ENCODE assay signal across 1 cellular context in genomic region chr6:31559958-31560696, GRCh38.
TF ChIP-seq lines count a peak whose summit lies in the region.

No MANE protein-coding gene starts in this region.

TF ChIP-seq in K562, 482 proteins besides CTCF, POLR2A, EP300 and RAD21 (continued from another document and continues in another):
- TF ChIP-seq ZNF175 (CRISPR knock-in tag; IDR thresholded peaks at IDR 0.05; ENCODE audit: low read depth) (0 out of 2 replicates have a peak, but pooled peaks have one; percentile 52), ZNF561 (CRISPR knock-in tag; conservative IDR thresholded peaks at IDR 0.05) (no peak), U2AF1 (optimal IDR thresholded peaks at IDR 0.05; ENCODE audit: low read depth, low read length) (no peak), NFYB (IDR thresholded peaks at IDR 0.05; ENCODE audit: extremely low read depth, insufficient read length) (no peak), ZNF79 (CRISPR knock-in tag; IDR thresholded peaks at IDR 0.05; ENCODE audit: low read depth) (peak; percentile 10; the same call in 1 of the 2 replicates), FOXK1 (CRISPR knock-in tag; IDR thresholded peaks at IDR 0.05; ENCODE audit: borderline replicate concordance) (no peak), CLOCK (CRISPR knock-in tag; IDR thresholded peaks at IDR 0.05; ENCODE audit: borderline replicate concordance) (no peak), ELF2 (CRISPR knock-in tag; IDR thresholded peaks at IDR 0.05) (peak; percentile 71), HES1 (IDR thresholded peaks at IDR 0.05; ENCODE audit: low read depth) (peak; percentile 54; the same call in 1 of the 2 replicates), SIRT6 (IDR thresholded peaks at IDR 0.05; ENCODE audit: low read depth, low read length) (no peak), ZNF280B (CRISPR knock-in tag; IDR thresholded peaks at IDR 0.05) (no peak), ZZZ3 (IDR thresholded peaks at IDR 0.05) (no peak), ZNF140 (CRISPR knock-in tag; IDR thresholded peaks at IDR 0.05) (no peak), THRAP3 (IDR thresholded peaks at IDR 0.05; ENCODE audit: borderline replicate concordance) (no peak), AFF1 (IDR thresholded peaks at IDR 0.05; ENCODE audit: low read depth in 1 of 2, partially characterized antibody in 2 of 2) (no peak), SPI1 (IDR thresholded peaks at IDR 0.05; ENCODE audit: borderline replicate concordance, low read depth, low read length) (peak; percentile 72), CHD1 (IDR thresholded peaks at IDR 0.05; ENCODE audit: low read length) (no peak), RERE (CRISPR knock-in tag; IDR thresholded peaks at IDR 0.05; ENCODE audit: borderline replicate concordance) (0 out of 2 replicates have a peak, but pooled peaks have one; percentile 2), BRF1 (IDR thresholded peaks at IDR 0.05; ENCODE audit: borderline replicate concordance, extremely low read depth, insufficient read length) (no peak), BRF2 (IDR thresholded peaks at IDR 0.05; ENCODE audit: borderline replicate concordance, insufficient read depth, insufficient read length) (no peak), FOXO4 (CRISPR knock-in tag; IDR thresholded peaks at IDR 0.05) (no peak), L3MBTL2 (IDR thresholded peaks at IDR 0.05) (no peak), ZNF584 (CRISPR knock-in tag; IDR thresholded peaks at IDR 0.05; ENCODE audit: low read depth) (peak; percentile 73), ZKSCAN3 (CRISPR knock-in tag; IDR thresholded peaks at IDR 0.05) (no peak), ARID3B (CRISPR knock-in tag; IDR thresholded peaks at IDR 0.05; ENCODE audit: borderline replicate concordance) (no peak), SMAD3 (CRISPR knock-in tag; conservative IDR thresholded peaks at IDR 0.05) (peak; percentile 44; the same call in 1 of the 2 replicates), ZNF133 (CRISPR knock-in tag; IDR thresholded peaks at IDR 0.05) (no peak), ZNF253 (CRISPR knock-in tag; conservative IDR thresholded peaks at IDR 0.05) (no peak), ZNF280A (IDR thresholded peaks at IDR 0.05; ENCODE audit: low read depth, partially characterized antibody) (no peak), BCLAF1 (IDR thresholded peaks at IDR 0.05; ENCODE audit: borderline replicate concordance in 1 of 2, control insufficient read depth in 1 of 2, low read depth in 2 of 2, low read length in 1 of 2) (no peak)
